Comparison of ENCODE assay signal across 24 cellular contexts in genomic region chr10:8454357-8454756, GRCh38.
DNase-seq lines count a peak whose midpoint lies in the region; ATAC-seq lines count a peak whose summit lies in the region.
"Had no signal": no experiment of that assay in that cellular context is flagged by ENCODE, and none has a peak within 500 bp of the region (broad histone marks: within the 10 kb centered on the region; RNA-seq: fewer than 3 reads in every experiment).

No MANE protein-coding gene starts in this region.

- no peaks in the 10 kb centered on the region for H3K4me1 ChIP-seq in CD4-positive, CD25-positive, alpha-beta regulatory T cell (ENCODE audit: control insufficient read depth, insufficient read depth, low read length, poor library complexity, severe bottlenecking)
- H3K4me1 ChIP-seq in trophoblast cell (ENCODE audit: control insufficient read depth in 1 of 2, insufficient read depth in 2 of 2, low read length in 2 of 2): peaks cover 3 to 4% of the 10 kb centered on the region in 2 experiments
- H3K4me1 ChIP-seq: HAP-1, SJCRH30 had no signal

- peaks cover 5% of the 10 kb centered on the region for H3K79me1 ChIP-seq in trophoblast cell (ENCODE audit: low read length)

- H3K27ac ChIP-seq in CD4-positive, CD25-positive, alpha-beta regulatory T cell (ENCODE audit: insufficient read depth, low read length, poor library complexity, severe bottlenecking): no peak overlapping the region
- peak overlapping the region; percentile 10 for H3K27ac ChIP-seq in epithelial cell of prostate
- H3K27ac ChIP-seq in trophoblast cell (ENCODE audit: low read depth, low read length): no peak overlapping the region
- H3K27ac ChIP-seq: HL-60, PC-9, SJCRH30 had no signal

- no peak for ATAC-seq in CD4-positive, CD25-positive, alpha-beta regulatory T cell (ENCODE audit: low read depth in 2 of 2)
- no peak for ATAC-seq in GM19452 (IDR thresholded peaks at IDR 0.05; ENCODE audit: unreplicated experiment)
- ATAC-seq: SK-N-SH treated with all-trans-retinoic acid at 6 μM for 48 hours had no signal

- H2BK12ac ChIP-seq in trophoblast cell (ENCODE audit: low read length): no peak overlapping the region

- no peak overlapping the region for H3K14ac ChIP-seq in trophoblast cell (ENCODE audit: low read length)

- H2BK120ac ChIP-seq in trophoblast cell (ENCODE audit: insufficient read depth, low read length, poor library complexity): no peak overlapping the region

- H3K4me1 Mint-ChIP-seq in CD4-positive, CD25-positive, alpha-beta regulatory T cell: peaks cover 0 to 6% (median 5%) of the 10 kb centered on the region in 4 donors
- H3K4me1 Mint-ChIP-seq in activated T-helper 2 cell treated with anti-CD3 and anti-CD28 coated beads, Interferon-gamma antibody, Interleukin-2, Interleukin-4, amounts not matched to agents 10 μg/mL and 5 μg/mL and 100 μg/mL, durations not matched to agents 14 hours and 24 hours and 36 hours (ENCODE audit: low read depth): peaks cover 36% of the 10 kb centered on the region

- no peak overlapping the region for H3K23ac ChIP-seq in trophoblast cell (ENCODE audit: low read length)

- no peak overlapping the region for H3K4me3 Mint-ChIP-seq in CD4-positive, CD25-positive, alpha-beta regulatory T cell
- H3K4me3 Mint-ChIP-seq in activated T-helper 2 cell treated with anti-CD3 and anti-CD28 coated beads, Interferon-gamma antibody, Interleukin-2, Interleukin-4, amounts not matched to agents 10 μg/mL and 5 μg/mL and 100 μg/mL, durations not matched to agents 14 hours and 24 hours and 36 hours (ENCODE audit: low read depth): no peak overlapping the region
- H3K4me3 Mint-ChIP-seq: HFFc6 had no signal

- peaks cover 23% of the 10 kb centered on the region for H3K27me3 Mint-ChIP-seq in CD4-positive, CD25-positive, alpha-beta regulatory T cell
- no peaks in the 10 kb centered on the region for H3K27me3 Mint-ChIP-seq in activated T-helper 2 cell treated with anti-CD3 and anti-CD28 coated beads, Interferon-gamma antibody, Interleukin-2, Interleukin-4, amounts not matched to agents 10 μg/mL and 5 μg/mL and 100 μg/mL, durations not matched to agents 14 hours and 24 hours and 36 hours (ENCODE audit: low read depth)

- peak overlapping the region in 2 of 3 donors; percentile 13 to 27 for H3K27ac Mint-ChIP-seq in CD4-positive, CD25-positive, alpha-beta regulatory T cell
- H3K27ac Mint-ChIP-seq in activated T-helper 2 cell treated with anti-CD3 and anti-CD28 coated beads, Interferon-gamma antibody, Interleukin-2, Interleukin-4, amounts not matched to agents 10 μg/mL and 5 μg/mL and 100 μg/mL, durations not matched to agents 14 hours and 24 hours and 36 hours: peak overlapping the region; percentile 12
- H3K27ac Mint-ChIP-seq: HFFc6 had no signal

- H3K9me3 ChIP-seq in CD4-positive, CD25-positive, alpha-beta regulatory T cell (ENCODE audit: control insufficient read depth in 2 of 2, low read length in 2 of 2): no peaks in the 10 kb centered on the region
- peaks cover 2% of the 10 kb centered on the region for H3K9me3 ChIP-seq in trophoblast cell (ENCODE audit: insufficient read depth, low read depth, low read length)
- H3K9me3 ChIP-seq: HAP-1, SJCRH30 had no signal

- intact Hi-C loops in activated T-helper 2 cell treated with anti-CD3 and anti-CD28 coated beads, Interferon-gamma antibody, Interleukin-2, Interleukin-4, amounts not matched to agents 10 μg/mL and 5 μg/mL and 100 μg/mL, durations not matched to agents 14 hours and 24 hours and 36 hours (cut with micrococcal nuclease): no loop called here

- H2AK5ac ChIP-seq in trophoblast cell (ENCODE audit: low read length): peak overlapping the region; percentile 95

- peaks cover 0 to 2% (median 0%) of the 10 kb centered on the region in 7 donors for H3K9me3 Mint-ChIP-seq in CD4-positive, CD25-positive, alpha-beta regulatory T cell
- peaks cover 14% of the 10 kb centered on the region for H3K9me3 Mint-ChIP-seq in activated T-helper 2 cell treated with anti-CD3 and anti-CD28 coated beads, Interferon-gamma antibody, Interleukin-2, Interleukin-4, amounts not matched to agents 10 μg/mL and 5 μg/mL and 100 μg/mL, durations not matched to agents 14 hours and 24 hours and 36 hours

- no peaks in the 10 kb centered on the region for H3K27me3 ChIP-seq in CD4-positive, CD25-positive, alpha-beta regulatory T cell (ENCODE audit: control insufficient read depth, insufficient read depth, low read length)
- H3K27me3 ChIP-seq in trophoblast cell (ENCODE audit: insufficient read depth, low read length): no peaks in the 10 kb centered on the region
- H3K27me3 ChIP-seq: SJCRH30 had no signal

- no peak overlapping the region for H3K4me2 ChIP-seq in trophoblast cell (ENCODE audit: low read length)
- H3K4me2 ChIP-seq: PC-9 had no signal

- no peak overlapping the region for H3K18ac ChIP-seq in trophoblast cell (ENCODE audit: low read length)

- no peak overlapping the region for H3K4me3 ChIP-seq in CD4-positive, CD25-positive, alpha-beta regulatory T cell (ENCODE audit: low read depth, low read length)
- H3K4me3 ChIP-seq in trophoblast cell (ENCODE audit: low read depth, low read length): no peak overlapping the region
- H3K4me3 ChIP-seq: HAP-1, PC-9, SJCRH30 had no signal

- no peaks in the 10 kb centered on the region for H3K36me3 Mint-ChIP-seq in CD4-positive, CD25-positive, alpha-beta regulatory T cell
- H3K36me3 Mint-ChIP-seq in activated T-helper 2 cell treated with anti-CD3 and anti-CD28 coated beads, Interferon-gamma antibody, Interleukin-2, Interleukin-4, amounts not matched to agents 10 μg/mL and 5 μg/mL and 100 μg/mL, durations not matched to agents 14 hours and 24 hours and 36 hours (ENCODE audit: low read depth): peaks cover 62% of the 10 kb centered on the region

- H3K9ac ChIP-seq in trophoblast cell (ENCODE audit: low read length): no peak overlapping the region

- WGBS in trophoblast cell (ENCODE audit: extremely low coverage, insufficient coverage, insufficient read length): no CpG with 5 or more reads among the region's 3 CpGs

- H2AFZ ChIP-seq in trophoblast cell (ENCODE audit: insufficient read depth, low read length, poor library complexity): no peak overlapping the region
- H2AFZ ChIP-seq: PC-9 had no signal

- DNase-seq in CD4-positive, CD25-positive, alpha-beta regulatory T cell: no peak
- no peak for DNase-seq in activated T-helper 2 cell treated with anti-CD3 and anti-CD28 coated beads, Interferon-gamma antibody, Interleukin-2, Interleukin-4, amounts not matched to agents 10 μg/mL and 5 μg/mL and 100 μg/mL, durations not matched to agents 14 hours and 24 hours and 36 hours (ENCODE audit: low spot score)
- DNase-seq in epithelial cell of prostate (ENCODE audit: low read depth, low spot score) (no peak), trophoblast cell (peak in 1 of 2 donors; percentile 53), AG08396 (ENCODE audit: low spot score) (no peak), retina (no peak), ureter (ENCODE audit: low spot score) (no peak)
- DNase-seq: 8988T; ACHN; GOT3; HFFc6; NCI-H1092 treated with DMSO at 0.1 percent for 48 hours; NCI-H1436 treated with DMSO at 0.1 percent for 48 hours; NCI-H1930; NCI-H2107; NCI-H524 treated with DMSO at 0.1 percent for 48 hours; NCI-H82; NK-92 treated with Interleukin-12 subunit alpha and Interleukin-12 subunit beta, amount 100 ng/mL, for 24 hours; SJCRH30 had no signal

- H4K12ac ChIP-seq in trophoblast cell (ENCODE audit: low read depth, low read length): no peak overlapping the region

- H3K4ac ChIP-seq in trophoblast cell (ENCODE audit: low read depth, low read length): no peak overlapping the region

- H3K36me3 ChIP-seq in CD4-positive, CD25-positive, alpha-beta regulatory T cell (ENCODE audit: control insufficient read depth, insufficient read depth, low read length): no peaks in the 10 kb centered on the region
- no peaks in the 10 kb centered on the region for H3K36me3 ChIP-seq in trophoblast cell (ENCODE audit: control insufficient read depth in 1 of 2, insufficient read depth in 2 of 2, low read length in 2 of 2)
- H3K36me3 ChIP-seq: HAP-1, SJCRH30 had no signal

- H4K91ac ChIP-seq in trophoblast cell (ENCODE audit: low read depth, low read length): no peak overlapping the region

- H2BK5ac ChIP-seq in trophoblast cell (ENCODE audit: low read depth, low read length, poor library complexity): no peak overlapping the region

- no peaks in the 10 kb centered on the region for H3K79me2 ChIP-seq in trophoblast cell (ENCODE audit: control insufficient read depth, insufficient read depth, low read length, poor library complexity)

- H4K8ac ChIP-seq in trophoblast cell (ENCODE audit: low read depth, low read length): no peak overlapping the region
